In the genomic region with DNA sequence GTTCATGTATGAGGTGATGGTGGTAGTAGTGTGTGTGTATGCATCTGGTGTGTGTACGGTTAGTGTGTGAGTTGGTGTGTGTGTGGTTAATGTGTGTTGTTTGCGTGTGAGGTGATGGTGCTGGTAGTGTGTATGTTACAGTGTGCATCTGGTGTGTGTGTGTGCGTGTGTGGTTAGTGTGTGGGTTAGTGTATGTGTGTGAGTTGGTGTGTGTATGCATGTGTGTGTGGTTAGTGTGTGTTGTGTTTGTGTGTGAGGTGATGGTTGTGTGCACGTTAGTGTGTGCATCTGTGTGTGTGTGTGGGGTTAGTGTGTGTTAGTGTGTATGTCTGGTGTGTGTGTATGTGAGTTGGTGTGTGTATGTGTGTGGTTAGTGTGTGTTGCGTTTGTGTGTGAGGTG, we compare ENCODE assay signal across 1 cellular context.
TF ChIP-seq lines count a peak whose summit lies in the region.

No MANE protein-coding gene starts in this region.

TF ChIP-seq in IMR-90, 13 proteins besides CTCF, POLR2A, EP300 and RAD21:
- TF ChIP-seq CEBPB (IDR thresholded peaks at IDR 0.05; ENCODE audit: low read depth, low read length): no peak
- TF ChIP-seq, protein P1, sequence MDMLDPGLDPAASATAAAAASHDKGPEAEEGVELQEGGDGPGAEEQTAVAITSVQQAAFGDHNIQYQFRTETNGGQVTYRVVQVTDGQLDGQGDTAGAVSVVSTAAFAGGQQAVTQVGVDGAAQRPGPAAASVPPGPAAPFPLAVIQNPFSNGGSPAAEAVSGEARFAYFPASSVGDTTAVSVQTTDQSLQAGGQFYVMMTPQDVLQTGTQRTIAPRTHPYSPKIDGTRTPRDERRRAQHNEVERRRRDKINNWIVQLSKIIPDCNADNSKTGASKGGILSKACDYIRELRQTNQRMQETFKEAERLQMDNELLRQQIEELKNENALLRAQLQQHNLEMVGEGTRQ (IDR thresholded peaks at IDR 0.05; ENCODE audit: low read depth, low read length): no peak
- no peak for TF ChIP-seq FOS (IDR thresholded peaks at IDR 0.05; ENCODE audit: low read depth, low read length)
- no peak for TF ChIP-seq NFE2L2 (IDR thresholded peaks at IDR 0.05; ENCODE audit: low read depth, low read length)
- TF ChIP-seq BHLHE40 (IDR thresholded peaks at IDR 0.05; ENCODE audit: low read depth, low read length): no peak
- TF ChIP-seq MAZ (IDR thresholded peaks at IDR 0.05; ENCODE audit: borderline replicate concordance, low read depth, low read length): no peak
- no peak for TF ChIP-seq SMC3 (IDR thresholded peaks at IDR 0.05; ENCODE audit: low read depth, low read length)
- no peak for TF ChIP-seq ELK1 (IDR thresholded peaks at IDR 0.05; ENCODE audit: borderline replicate concordance, low read depth, low read length)
- no peak for TF ChIP-seq CHD1 (IDR thresholded peaks at IDR 0.05; ENCODE audit: low read depth, low read length)
- TF ChIP-seq RCOR1 (IDR thresholded peaks at IDR 0.05; ENCODE audit: insufficient replicate concordance, low read length): no peak
- TF ChIP-seq MAFK (IDR thresholded peaks at IDR 0.05; ENCODE audit: low read depth, low read length): no peak
- TF ChIP-seq RFX5 (IDR thresholded peaks at IDR 0.05; ENCODE audit: low read depth, low read length): no peak
TF ChIP-seq in IMR-90: peak in this region for 0.
